In the genomic region with DNA sequence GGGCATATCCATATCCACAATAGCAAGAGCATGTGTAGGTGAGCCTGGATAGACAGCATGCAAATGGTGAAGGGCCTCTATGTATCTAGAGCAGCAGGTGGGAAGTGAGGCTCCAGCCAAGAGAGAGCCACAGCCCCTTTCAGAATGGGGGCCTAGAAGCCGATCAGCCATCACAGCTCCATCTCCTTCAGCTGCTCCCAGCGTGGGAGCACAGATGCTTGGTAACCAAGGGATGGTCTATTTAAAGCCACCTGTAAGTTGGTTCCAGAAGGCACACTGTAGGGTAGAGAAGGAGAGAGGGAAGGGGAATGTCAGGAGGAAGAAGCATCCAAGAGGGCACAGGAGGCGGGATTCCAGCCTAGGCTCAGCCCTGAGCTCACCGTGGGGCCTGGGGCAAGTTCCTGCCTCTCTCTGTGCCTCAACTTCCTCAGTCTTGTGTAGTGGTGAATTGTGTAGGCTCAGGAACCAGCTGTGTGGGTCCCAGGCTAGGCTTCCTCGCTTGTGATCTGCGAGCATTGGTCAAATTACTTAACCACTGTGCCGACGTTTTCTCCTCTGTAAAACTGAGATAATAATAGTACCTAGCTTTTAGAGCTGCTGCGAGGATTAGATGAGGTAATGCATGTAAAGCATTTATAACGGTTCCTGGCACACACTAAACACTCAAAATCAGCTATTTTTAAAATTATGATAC, we compare ENCODE assay signal across 15 cellular contexts.
DNase-seq lines count a peak whose midpoint lies in the region; ATAC-seq, FAIRE-seq and TF ChIP-seq lines count a peak whose summit lies in the region.
"Had no signal": no experiment of that assay in that cellular context is flagged by ENCODE, and none has a peak within 500 bp of the region (broad histone marks: within the 10 kb centered on the region; RNA-seq: fewer than 3 reads in every experiment).

No MANE protein-coding gene starts in this region.

- no peak overlapping the region for H2BK120ac ChIP-seq in H1 (replicated peaks; ENCODE audit: low read depth, low read length)

- H3K4ac ChIP-seq in H1 (replicated peaks; ENCODE audit: insufficient read length, low read depth, low read length), result no peak overlapping the region

- no peak for TF ChIP-seq POLR2A in H1 (IDR thresholded peaks at IDR 0.05; ENCODE audit: control extremely low read depth in 1 of 2, low read depth in 2 of 2, low read length in 2 of 2)

- no peak overlapping the region for H2AK5ac ChIP-seq in H1 (ENCODE audit: low read depth, low read length)

- H3K9ac ChIP-seq in H1 (replicated peaks in 1 of 4; ENCODE audit: extremely low read depth in 1 of 4, low read depth in 3 of 4, low read length in 3 of 4), result no peak overlapping the region
- H3K9ac ChIP-seq: GM23248 had no signal

- no peaks in the 10 kb centered on the region for H4K20me1 ChIP-seq in H1 (replicated peaks in 1 of 2; ENCODE audit: control insufficient read depth in 1 of 2, insufficient read depth in 2 of 2, low read length in 2 of 2)

- H3K27ac ChIP-seq in caudate nucleus (ENCODE audit: low read depth, low read length) (peak overlapping the region; percentile 3), H1 (ENCODE audit: low read depth, low read length) (no peak overlapping the region), thoracic aorta (peak overlapping the region; percentile 55 to 61)
- H3K27ac ChIP-seq: GM23248 had no signal

- H3K27me3 ChIP-seq in H1 (replicated peaks in 1 of 4; ENCODE audit: control insufficient read depth in 3 of 4, extremely low read depth in 1 of 4, insufficient read depth in 3 of 4, low read length in 3 of 4), result no peaks in the 10 kb centered on the region
- no peaks in the 10 kb centered on the region for H3K27me3 ChIP-seq in thoracic aorta (replicated peaks; ENCODE audit: insufficient read depth)
- no peaks in the 10 kb centered on the region for H3K27me3 ChIP-seq in MG63

- peak overlapping the region; percentile 41; the same call in 1 of the 2 replicates for H2AFZ ChIP-seq in H1 (ENCODE audit: low read length)
- H2AFZ ChIP-seq: GM23248 had no signal

- no peaks in the 10 kb centered on the region for H3K79me1 ChIP-seq in H1 (ENCODE audit: low read depth, low read length)

- CTCF ChIA-PET in H1 (lab: Charles Lee; ENCODE audit: partially characterized antibody), result interaction anchor here (0.6 to 1.2 kb wide), 4 partner anchors 18 to 518 kb away, joined by 3 read pairs; no protein-coding TSS in a partner anchor

- H3K4me2 ChIP-seq in H1 (ENCODE audit: insufficient read depth in 1 of 2, low read depth in 2 of 2, low read length in 2 of 2), result no peak overlapping the region

- peak; percentile 93 for DNase-seq in Jurkat, Clone E6-1 (ENCODE audit: low read depth, low spot score)
- DNase-seq in caudate nucleus (lab: John Stamatoyannopoulos, UW), result peak in 7 of 61 donors; percentile 12 to 46 (median 28)
- no peak for DNase-seq in H1 (ENCODE audit: low read depth in 1 of 2, low spot score in 2 of 2)
- DNase-seq in thoracic aorta (ENCODE audit: low spot score), result no peak
- DNase-seq in MG63, result no peak
- DNase-seq in activated CD4-positive, alpha-beta T cell treated with anti-CD3 and anti-CD28 coated beads, Interleukin-2, amount 50 U/mL, for 48 hours, result no peak
- DNase-seq in DMS153 (lab: John Stamatoyannopoulos, UW), result no peak
- DNase-seq in NCI-H1930 (lab: John Stamatoyannopoulos, UW), result no peak
- DNase-seq: C1 segment of cervical spinal cord; CD4-positive, alpha-beta T cell; DND-41; GDM1; GM23248; H7 had no signal

- H3K14ac ChIP-seq in H1 (ENCODE audit: insufficient read length), result no peak overlapping the region

- H3K18ac ChIP-seq in H1 (ENCODE audit: extremely low read depth, low read length), result no peak overlapping the region

- no peak for TF ChIP-seq EP300 in H1 (IDR thresholded peaks at IDR 0.05; ENCODE audit: borderline replicate concordance in 1 of 2, low read depth in 2 of 2, low read length in 2 of 2)

- TF ChIP-seq CTCF in H1 (IDR thresholded peaks at IDR 0.05; ENCODE audit: control extremely low read depth in 1 of 3, insufficient read depth in 1 of 3, low read depth in 1 of 3, low read length in 3 of 3) (no peak), thoracic aorta (IDR thresholded peaks at IDR 0.05) (no peak)

- H3K9me3 ChIP-seq in H1 (ENCODE audit: insufficient read depth in 2 of 2, low read depth in 1 of 2, low read length in 1 of 2) (peaks cover 11 to 13% of the 10 kb centered on the region in 2 experiments), thoracic aorta (no peaks in the 10 kb centered on the region), MG63 (no peaks in the 10 kb centered on the region)

- peak overlapping the region; percentile 5; the same call in 1 of the 2 replicates for H3K4me3 ChIP-seq in Jurkat, Clone E6-1 (ENCODE audit: low read length)
- H3K4me3 ChIP-seq in H1 (ENCODE audit: extremely low read depth in 1 of 4, insufficient read depth in 2 of 4, low read depth in 3 of 4, low read length in 4 of 4) (no peak overlapping the region), thoracic aorta (no peak overlapping the region), MG63 (no peak overlapping the region)
- H3K4me3 ChIP-seq: GM23248 had no signal

- no peaks in the 10 kb centered on the region for H3K36me3 ChIP-seq in H1 (ENCODE audit: control insufficient read depth in 2 of 4, insufficient read depth in 4 of 4, low read length in 3 of 4)
- no peaks in the 10 kb centered on the region for H3K36me3 ChIP-seq in thoracic aorta
- H3K36me3 ChIP-seq in MG63, result no peaks in the 10 kb centered on the region

- no peak overlapping the region for H2BK5ac ChIP-seq in H1 (ENCODE audit: low read depth, low read length)

- no peaks in the 10 kb centered on the region for H3K23me2 ChIP-seq in H1 (ENCODE audit: low read depth, low read length)

- 86% methylated on average over 10 of the region's 10 CpGs; no CpG with 5 or more reads in 1 of the 2 experiments for WGBS in H1 (ENCODE audit: extremely low coverage in 1 of 2, insufficient coverage in 1 of 2, insufficient read length in 1 of 2, insufficient replicate concordance in 2 of 2, low coverage in 1 of 2, low lambda C conversion rate in 2 of 2, missing lambda C conversion rate in 1 of 2), 2 experiments

- no peak overlapping the region for H4K8ac ChIP-seq in H1 (ENCODE audit: extremely low read depth, insufficient read depth, low read length)

- H2BK12ac ChIP-seq in H1 (ENCODE audit: low read depth, low read length), result no peak overlapping the region

- H2BK20ac ChIP-seq in H1 (ENCODE audit: low read length), result no peak overlapping the region

- no peak overlapping the region for H2BK15ac ChIP-seq in H1 (ENCODE audit: low read length)

- H3K56ac ChIP-seq in H1 (replicated peaks; ENCODE audit: insufficient read length, low read depth, low read length), result no peak overlapping the region

- no peak for TF ChIP-seq RAD21 in H1 (IDR thresholded peaks at IDR 0.05 in 1 of 2, conservative IDR thresholded peaks at IDR 0.05 in 1 of 2; ENCODE audit: low read depth in 2 of 2, low read length in 2 of 2)

- POLR2A ChIA-PET in H1 (lab: Charles Lee; ENCODE audit: partially characterized antibody), result no interaction called here

- no peak overlapping the region for H4K5ac ChIP-seq in H1 (ENCODE audit: insufficient read length, low read depth, low read length)

- no peaks in the 10 kb centered on the region for H3K79me2 ChIP-seq in H1 (ENCODE audit: control insufficient read depth in 1 of 2, insufficient read depth in 2 of 2, low read length in 2 of 2)

- ATAC-seq in thoracic aorta (ENCODE audit: insufficient number of reproducible peaks, low FRiP score, low read depth), result no peak

- no peak overlapping the region for H3K23ac ChIP-seq in H1 (ENCODE audit: insufficient read length)

- no peaks in the 10 kb centered on the region for H3K4me1 ChIP-seq in H1 (replicated peaks in 1 of 4; ENCODE audit: control insufficient read depth in 3 of 4, insufficient read depth in 4 of 4, low read length in 3 of 4)
- peaks cover 0 to 29% of the 10 kb centered on the region in 2 donors for H3K4me1 ChIP-seq in thoracic aorta (ENCODE audit: control insufficient read depth in 1 of 2, low read depth in 2 of 2)

- FAIRE-seq in H1 (lab: Jason Lieb, UNC), result no peak
- FAIRE-seq: A204.1 had no signal

- H4K91ac ChIP-seq in H1 (replicated peaks; ENCODE audit: insufficient read length, low read length), result no peak overlapping the region

TF ChIP-seq in H1, 55 proteins besides CTCF, POLR2A, EP300 and RAD21 (continues in another document):
- no peak for TF ChIP-seq KDM1A (IDR thresholded peaks at IDR 0.05; ENCODE audit: borderline replicate concordance, low read length)
- no peak for TF ChIP-seq GTF2F1 (IDR thresholded peaks at IDR 0.05; ENCODE audit: borderline replicate concordance, low read depth, low read length)
- TF ChIP-seq, protein P1, sequence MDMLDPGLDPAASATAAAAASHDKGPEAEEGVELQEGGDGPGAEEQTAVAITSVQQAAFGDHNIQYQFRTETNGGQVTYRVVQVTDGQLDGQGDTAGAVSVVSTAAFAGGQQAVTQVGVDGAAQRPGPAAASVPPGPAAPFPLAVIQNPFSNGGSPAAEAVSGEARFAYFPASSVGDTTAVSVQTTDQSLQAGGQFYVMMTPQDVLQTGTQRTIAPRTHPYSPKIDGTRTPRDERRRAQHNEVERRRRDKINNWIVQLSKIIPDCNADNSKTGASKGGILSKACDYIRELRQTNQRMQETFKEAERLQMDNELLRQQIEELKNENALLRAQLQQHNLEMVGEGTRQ (IDR thresholded peaks at IDR 0.05; ENCODE audit: low read length), result no peak
